Comparison of ENCODE assay signal across 8 cellular contexts in genomic region chr11:29343465-29344333, GRCh38.
DNase-seq lines count a peak whose midpoint lies in the region; ATAC-seq and TF ChIP-seq lines count a peak whose summit lies in the region.

No MANE protein-coding gene starts in this region.

- H3K79me2 ChIP-seq in SU-DHL-6 (ENCODE audit: insufficient read depth, low read length) = no peaks in the 10 kb centered on the region

- H3K4me1 Mint-ChIP-seq in naive B cell = no peaks in the 10 kb centered on the region
- H3K4me1 Mint-ChIP-seq in stimulated activated memory B cell treated with anti-CD40 and anti-IgM and Interleukin-4, amounts not matched to agents 10 μg/mL and 1 μg/mL and 100 μg/mL, for 72 hours = no peaks in the 10 kb centered on the region

- H3F3A ChIP-seq in SU-DHL-6 (ENCODE audit: insufficient read depth) = no peaks in the 10 kb centered on the region

- no peak overlapping the region for H2AFZ ChIP-seq in SU-DHL-6 (ENCODE audit: low read depth, low read length, severe bottlenecking)

- no peak overlapping the region for H3K9ac ChIP-seq in SU-DHL-6 (ENCODE audit: low read length)

- TF ChIP-seq CTCF in SU-DHL-6 (IDR thresholded peaks at IDR 0.05; ENCODE audit: insufficient read depth, low read length, poor library complexity, severe bottlenecking) = peak; percentile 91
- peak; percentile 99 for TF ChIP-seq CTCF in epithelial cell of esophagus (IDR thresholded peaks at IDR 0.05; ENCODE audit: insufficient read depth, low read depth, low read length, missing control alignments)

- H3K27ac ChIP-seq in SU-DHL-6 (ENCODE audit: low read depth, low read length) = no peak overlapping the region

- H3K4me3 Mint-ChIP-seq in naive B cell = peak overlapping the region in 1 of 8 donors; percentile 23
- H3K4me3 Mint-ChIP-seq in stimulated activated memory B cell treated with anti-CD40 and anti-IgM and Interleukin-4, amounts not matched to agents 10 μg/mL and 1 μg/mL and 100 μg/mL, for 72 hours = no peak overlapping the region

- H3K4me3 ChIP-seq in SU-DHL-6 (ENCODE audit: insufficient read depth, low read length, poor library complexity, severe bottlenecking) = no peak overlapping the region
- no peak overlapping the region for H3K4me3 ChIP-seq in epithelial cell of esophagus (ENCODE audit: low read length)

- no peaks in the 10 kb centered on the region for H3K27me3 Mint-ChIP-seq in naive B cell
- no peaks in the 10 kb centered on the region for H3K27me3 Mint-ChIP-seq in stimulated activated memory B cell treated with anti-CD40 and anti-IgM and Interleukin-4, amounts not matched to agents 10 μg/mL and 1 μg/mL and 100 μg/mL, for 72 hours

- no peak overlapping the region for H3K4me2 ChIP-seq in SU-DHL-6 (ENCODE audit: low read depth, low read length, poor library complexity, severe bottlenecking)

- no peak overlapping the region for H3K27ac Mint-ChIP-seq in naive B cell
- no peak overlapping the region for H3K27ac Mint-ChIP-seq in stimulated activated memory B cell treated with anti-CD40 and anti-IgM and Interleukin-4, amounts not matched to agents 10 μg/mL and 1 μg/mL and 100 μg/mL, for 72 hours

- ATAC-seq in GM21737 (IDR thresholded peaks at IDR 0.05; ENCODE audit: unreplicated experiment) = peak; percentile 97
- no peak for ATAC-seq in naive B cell (ENCODE audit: low read depth in 2 of 2)
- ATAC-seq in stimulated activated memory B cell treated with anti-CD40 and anti-IgM and Interleukin-4, amounts not matched to agents 10 μg/mL and 1 μg/mL and 100 μg/mL, for 72 hours = no peak

- no peaks in the 10 kb centered on the region for H3K9me2 ChIP-seq in SU-DHL-6 (replicated peaks; ENCODE audit: insufficient read depth, low read length)

- H3K9me3 Mint-ChIP-seq in naive B cell = peaks cover 0 to 2% (median 0%) of the 10 kb centered on the region in 7 donors
- no peaks in the 10 kb centered on the region for H3K9me3 Mint-ChIP-seq in stimulated activated memory B cell treated with anti-CD40 and anti-IgM and Interleukin-4, amounts not matched to agents 10 μg/mL and 1 μg/mL and 100 μg/mL, for 72 hours

- no peaks in the 10 kb centered on the region for H3K9me3 ChIP-seq in SU-DHL-6 (ENCODE audit: insufficient read depth, low read length)

- DNase-seq in stimulated activated CD4-positive, alpha-beta T cell treated with anti-CD3 and anti-CD28 coated beads, Interleukin-12 subunit alpha, Interleukin-12 subunit beta, amount 100 ng/mL, for 4 hours = peak; percentile 3
- DNase-seq in stimulated activated CD4-positive, alpha-beta T cell treated with anti-CD3 and anti-CD28 coated beads, Interleukin-4, amount 100 ng/mL, for 4 hours = no peak
- peak; percentile 52 for DNase-seq in HuH-7 (ENCODE audit: low spot score)
- DNase-seq in epithelial cell of esophagus (ENCODE audit: low read depth) = peak; percentile 73
- peak; percentile 1 for DNase-seq in naive B cell

- no peaks in the 10 kb centered on the region for H3K36me3 Mint-ChIP-seq in naive B cell
- H3K36me3 Mint-ChIP-seq in stimulated activated memory B cell treated with anti-CD40 and anti-IgM and Interleukin-4, amounts not matched to agents 10 μg/mL and 1 μg/mL and 100 μg/mL, for 72 hours = no peaks in the 10 kb centered on the region

- H3K27me3 ChIP-seq in SU-DHL-6 (ENCODE audit: low read length) = no peaks in the 10 kb centered on the region

- no peaks in the 10 kb centered on the region for H3K36me3 ChIP-seq in SU-DHL-6 (ENCODE audit: low read length)

- no peaks in the 10 kb centered on the region for H4K20me1 ChIP-seq in SU-DHL-6 (ENCODE audit: low read depth, low read length)

Comparison
In these comparisons a context has a peak if more than half of its experiments do, and no peak if none do; other contexts are left out.
1. DNase-seq: peak in stimulated activated CD4-positive, alpha-beta T cell treated with anti-CD3 and anti-CD28 coated beads, Interleukin-12 subunit alpha, Interleukin-12 subunit beta, amount 100 ng/mL, for 4 hours (single experiment), HuH-7 (single experiment), epithelial cell of esophagus (single experiment) and naive B cell (single experiment); none in stimulated activated CD4-positive, alpha-beta T cell treated with anti-CD3 and anti-CD28 coated beads, Interleukin-4, amount 100 ng/mL, for 4 hours (0 of 2).